Comparison of ENCODE assay signal across 15 cellular contexts in genomic region chr5:155332618-155333017, GRCh38.
DNase-seq lines count a peak whose midpoint lies in the region; ATAC-seq and TF ChIP-seq lines count a peak whose summit lies in the region.
"Had no signal": no experiment of that assay in that cellular context is flagged by ENCODE, and none has a peak within 500 bp of the region (broad histone marks: within the 10 kb centered on the region; RNA-seq: fewer than 3 reads in every experiment).

No MANE protein-coding gene starts in this region.

- H3K4me1 Mint-ChIP-seq in stimulated activated memory B cell treated with anti-CD40 and anti-IgM and Interleukin-4, amounts not matched to agents 10 μg/mL and 1 μg/mL and 100 μg/mL, for 72 hours = no peaks in the 10 kb centered on the region
- H3K4me1 Mint-ChIP-seq: CD4-positive, alpha-beta memory T cell had no signal

- H3K27ac ChIP-seq in upper lobe of left lung = no peak overlapping the region
- no peak overlapping the region for H3K27ac ChIP-seq in aorta (ENCODE audit: low read depth in 1 of 2, low read length in 2 of 2)
- H3K27ac ChIP-seq: dorsolateral prefrontal cortex, RWPE1, sigmoid colon had no signal

- H3K36me3 Mint-ChIP-seq in stimulated activated memory B cell treated with anti-CD40 and anti-IgM and Interleukin-4, amounts not matched to agents 10 μg/mL and 1 μg/mL and 100 μg/mL, for 72 hours = no peaks in the 10 kb centered on the region
- H3K36me3 Mint-ChIP-seq: CD4-positive, alpha-beta memory T cell had no signal

- TF ChIP-seq EP300 in upper lobe of left lung (IDR thresholded peaks at IDR 0.05) = no peak

- H3K36me3 ChIP-seq in upper lobe of left lung = no peaks in the 10 kb centered on the region
- no peaks in the 10 kb centered on the region for H3K36me3 ChIP-seq in aorta (ENCODE audit: control insufficient read depth in 1 of 2, insufficient read depth in 2 of 2, low read length in 1 of 2)
- H3K36me3 ChIP-seq: sigmoid colon had no signal

- WGBS in upper lobe of left lung, 2 donors = 87 to 92% methylated on average over 5 of the region's 5 CpGs
- 82 to 88% methylated on average over 5 of the region's 5 CpGs for WGBS in aorta, 2 donors

- no peaks in the 10 kb centered on the region for H3K27me3 ChIP-seq in upper lobe of left lung
- H3K27me3 ChIP-seq in aorta (ENCODE audit: control insufficient read depth in 1 of 2, insufficient read depth in 2 of 2, low read length in 1 of 2) = no peaks in the 10 kb centered on the region
- H3K27me3 ChIP-seq: dorsolateral prefrontal cortex, sigmoid colon had no signal

- no peak overlapping the region for H3K27ac Mint-ChIP-seq in stimulated activated memory B cell treated with anti-CD40 and anti-IgM and Interleukin-4, amounts not matched to agents 10 μg/mL and 1 μg/mL and 100 μg/mL, for 72 hours
- H3K27ac Mint-ChIP-seq: CD4-positive, alpha-beta memory T cell; stimulated activated naive CD8-positive, alpha-beta T cell treated with anti-CD3 and anti-CD28 coated beads, Interleukin-15, Interleukin-2, amounts not matched to agents 100 ng/mL and 50 ng/mL, for 24 hours had no signal

- H3K4me1 ChIP-seq in upper lobe of left lung = no peaks in the 10 kb centered on the region
- no peaks in the 10 kb centered on the region for H3K4me1 ChIP-seq in aorta (ENCODE audit: control insufficient read depth in 1 of 2, insufficient read depth in 2 of 2, low read length in 2 of 2)
- H3K4me1 ChIP-seq: sigmoid colon had no signal

- ATAC-seq in GM18909 (IDR thresholded peaks at IDR 0.05; ENCODE audit: poor library complexity, unreplicated experiment) (peak; percentile 75), GM21825 (IDR thresholded peaks at IDR 0.05; ENCODE audit: unreplicated experiment) (peak; percentile 69), HG03442 (IDR thresholded peaks at IDR 0.05; ENCODE audit: unreplicated experiment) (peak; percentile 78), upper lobe of left lung (ENCODE audit: low FRiP score in 2 of 2) (no peak), aorta (ENCODE audit: low FRiP score) (no peak)
- peak; percentile 66 for ATAC-seq in stimulated activated memory B cell treated with anti-CD40 and anti-IgM and Interleukin-4, amounts not matched to agents 10 μg/mL and 1 μg/mL and 100 μg/mL, for 72 hours
- ATAC-seq: K562 had no signal

- TF ChIP-seq POLR2A in upper lobe of left lung (IDR thresholded peaks at IDR 0.05) = no peak

- no peak overlapping the region for H3K4me3 Mint-ChIP-seq in stimulated activated memory B cell treated with anti-CD40 and anti-IgM and Interleukin-4, amounts not matched to agents 10 μg/mL and 1 μg/mL and 100 μg/mL, for 72 hours
- H3K4me3 Mint-ChIP-seq: CD4-positive, alpha-beta memory T cell; stimulated activated naive CD8-positive, alpha-beta T cell treated with anti-CD3 and anti-CD28 coated beads, Interleukin-15, Interleukin-2, amounts not matched to agents 100 ng/mL and 50 ng/mL, for 24 hours had no signal

- DNase-seq in upper lobe of left lung (no peak), T-helper 9 cell (no peak), aorta (no peak)
- DNase-seq: CD4-positive, alpha-beta memory T cell; mesenchymal stem cell; NCI-H69; sigmoid colon had no signal

- no peak for TF ChIP-seq CTCF in upper lobe of left lung (IDR thresholded peaks at IDR 0.05)

- no peaks in the 10 kb centered on the region for H3K9me3 Mint-ChIP-seq in stimulated activated memory B cell treated with anti-CD40 and anti-IgM and Interleukin-4, amounts not matched to agents 10 μg/mL and 1 μg/mL and 100 μg/mL, for 72 hours
- H3K9me3 Mint-ChIP-seq: stimulated activated naive CD8-positive, alpha-beta T cell treated with anti-CD3 and anti-CD28 coated beads, Interleukin-15, Interleukin-2, amounts not matched to agents 100 ng/mL and 50 ng/mL, for 24 hours had no signal

- no peaks in the 10 kb centered on the region for H3K9me3 ChIP-seq in upper lobe of left lung
- peaks cover 3% of the 10 kb centered on the region for H3K9me3 ChIP-seq in aorta (ENCODE audit: control insufficient read depth, low read length)
- H3K9me3 ChIP-seq: sigmoid colon had no signal

- H3K4me3 ChIP-seq in upper lobe of left lung = no peak overlapping the region
- no peak overlapping the region for H3K4me3 ChIP-seq in aorta (ENCODE audit: low read length in 2 of 2)
- H3K4me3 ChIP-seq: dorsolateral prefrontal cortex, K562, sigmoid colon had no signal

- intact Hi-C loops in aorta (cut with DNase I) = no loop called here

- no peaks in the 10 kb centered on the region for H3K27me3 Mint-ChIP-seq in stimulated activated memory B cell treated with anti-CD40 and anti-IgM and Interleukin-4, amounts not matched to agents 10 μg/mL and 1 μg/mL and 100 μg/mL, for 72 hours
- H3K27me3 Mint-ChIP-seq: CD4-positive, alpha-beta memory T cell; stimulated activated naive CD8-positive, alpha-beta T cell treated with anti-CD3 and anti-CD28 coated beads, Interleukin-15, Interleukin-2, amounts not matched to agents 100 ng/mL and 50 ng/mL, for 24 hours had no signal

Comparison
In these comparisons a context has a peak if more than half of its experiments do, and no peak if none do; other contexts are left out.
1. ATAC-seq: peak in GM18909 (single experiment), GM21825 (single experiment), HG03442 (single experiment) and stimulated activated memory B cell treated with anti-CD40 and anti-IgM and Interleukin-4, amounts not matched to agents 10 μg/mL and 1 μg/mL and 100 μg/mL, for 72 hours (single experiment); none in upper lobe of left lung (0 of 2) and aorta (single experiment).